In genomic region chr3:23807161-23808015, GRCh38 we compare ENCODE assay signal across 8 cellular contexts. TPM values are rescaled to one million over a fixed set of nuclear protein-coding genes. Genes with fewer than 3 reads are reported as not detected.
DNase-seq lines count a peak whose midpoint lies in the region; ATAC-seq and TF ChIP-seq lines count a peak whose summit lies in the region.

No MANE protein-coding gene starts in this region.

- CTCF ChIA-PET in CD8-positive, alpha-beta T cell (lab: Charles Lee), result no interaction called here

- peak overlapping the region; percentile 33 for H3K27ac ChIP-seq in CD8-positive, alpha-beta T cell (ENCODE audit: low read depth, low read length)
- peak overlapping the region; percentile 78; the same call in 1 of the 2 replicates for H3K27ac ChIP-seq in HUES6 (ENCODE audit: low read depth, low read length)

- peak overlapping the region; percentile 93 for H3K4me3 Mint-ChIP-seq in CD8-positive, alpha-beta T cell

- peaks cover 23% of the 10 kb centered on the region for H3K36me3 Mint-ChIP-seq in CD8-positive, alpha-beta T cell
- H3K36me3 Mint-ChIP-seq in activated naive CD4-positive, alpha-beta T cell treated with anti-CD3 and anti-CD28 coated beads, Interleukin-2, amount 50 U/mL, for 72 hours, result peaks cover 21 to 34% of the 10 kb centered on the region in 2 donors

- no peaks in the 10 kb centered on the region for H3K27me3 Mint-ChIP-seq in CD8-positive, alpha-beta T cell (ENCODE audit: low read depth)

- no peak for TF ChIP-seq CTCF in CD8-positive, alpha-beta T cell (IDR thresholded peaks at IDR 0.05)
- no peak for TF ChIP-seq CTCF in retinal pigment epithelial cell (conservative IDR thresholded peaks at IDR 0.05; ENCODE audit: low read depth, low read length)

- POLR2A ChIA-PET in CD8-positive, alpha-beta T cell (lab: Charles Lee), result interaction anchor here (1.0 to 1.4 kb wide), 3 partner anchors 19 to 109 kb away, joined by 4 to 6 read pairs (median 5); partner anchors contain the start of genes NKIRAS1 and RPL15

- no peaks in the 10 kb centered on the region for H3K27me3 ChIP-seq in CD8-positive, alpha-beta T cell (ENCODE audit: insufficient read depth, low read length)
- H3K27me3 ChIP-seq in HUES6 (ENCODE audit: control insufficient read depth, insufficient read depth, low read length), result no peaks in the 10 kb centered on the region

- ATAC-seq in CD8-positive, alpha-beta T cell, result no peak
- ATAC-seq in activated naive CD4-positive, alpha-beta T cell treated with anti-CD3 and anti-CD28 coated beads, Interleukin-2, amount 50 U/mL, for 72 hours, result no peak
- ATAC-seq in left ventricle myocardium superior, result peak; percentile 46
- ATAC-seq in GM18858 (IDR thresholded peaks at IDR 0.05; ENCODE audit: unreplicated experiment), result no peak

- no peak for DNase-seq in CD8-positive, alpha-beta T cell
- no peak for DNase-seq in activated naive CD4-positive, alpha-beta T cell treated with anti-CD3 and anti-CD28 coated beads, Interleukin-2, amount 50 U/mL, for 72 hours (ENCODE audit: low spot score in 2 of 2)
- DNase-seq in left ventricle myocardium superior (no peak), retinal pigment epithelial cell (ENCODE audit: low read depth) (no peak), posterior vena cava (ENCODE audit: low spot score) (no peak), iPS-NIHi11 (ENCODE audit: low spot score) (no peak)

- no peaks in the 10 kb centered on the region for H3K9me3 Mint-ChIP-seq in CD8-positive, alpha-beta T cell
- no peaks in the 10 kb centered on the region for H3K9me3 Mint-ChIP-seq in activated naive CD4-positive, alpha-beta T cell treated with anti-CD3 and anti-CD28 coated beads, Interleukin-2, amount 50 U/mL, for 72 hours

- H3K4me1 Mint-ChIP-seq in CD8-positive, alpha-beta T cell (ENCODE audit: low read depth), result peaks cover 60% of the 10 kb centered on the region

- H3K9ac ChIP-seq in HUES6 (ENCODE audit: low read length), result peak overlapping the region; percentile 44

- H3K36me3 ChIP-seq in CD8-positive, alpha-beta T cell (ENCODE audit: insufficient read depth, low read length), result no peaks in the 10 kb centered on the region
- peaks cover 8% of the 10 kb centered on the region; the same call in 1 of the 2 replicates for H3K36me3 ChIP-seq in HUES6 (ENCODE audit: control insufficient read depth, insufficient read depth, low read length)

- peak overlapping the region; percentile 63 for H3K4me3 ChIP-seq in CD8-positive, alpha-beta T cell (ENCODE audit: low read depth, low read length)
- peak overlapping the region; percentile 84 for H3K4me3 ChIP-seq in HUES6 (ENCODE audit: low read depth, low read length)
- peak overlapping the region; percentile 70 for H3K4me3 ChIP-seq in retinal pigment epithelial cell (ENCODE audit: low read length)

- peak overlapping the region; percentile 91 for H3K27ac Mint-ChIP-seq in CD8-positive, alpha-beta T cell
- peak overlapping the region; percentile 76 to 88 for H3K27ac Mint-ChIP-seq in activated naive CD4-positive, alpha-beta T cell treated with anti-CD3 and anti-CD28 coated beads, Interleukin-2, amount 50 U/mL, for 72 hours

- no peaks in the 10 kb centered on the region for H3K9me3 ChIP-seq in CD8-positive, alpha-beta T cell (ENCODE audit: low read length)
- H3K9me3 ChIP-seq in HUES6 (ENCODE audit: control insufficient read depth, insufficient read depth, low read depth, low read length), result no peaks in the 10 kb centered on the region

- intact Hi-C loops in CD8-positive, alpha-beta T cell (cut with DNase I, micrococcal nuclease), result loop anchor here (1.0 to 10.0 kb wide), 4 partner anchors 110 to 605 kb away; partner anchors contain the start of genes NR1D2 (in 2 of the 2), RPL15 (in 1 of the 2) and UBE2E2 (in 1 of the 2)
- intact Hi-C loops in left ventricle myocardium superior (cut with micrococcal nuclease) (no loop called here), posterior vena cava (cut with DNase I) (no loop called here)

- H3K4me1 ChIP-seq in CD8-positive, alpha-beta T cell (ENCODE audit: insufficient read depth, low read length), result peaks cover 38% of the 10 kb centered on the region
- peaks cover 45% of the 10 kb centered on the region for H3K4me1 ChIP-seq in HUES6 (ENCODE audit: control insufficient read depth, insufficient read depth, low read length)

RNA-seq across cellular contexts. Expression of gene UBE2E1, which starts 1.6 kb away (rescaled TPM):
- 10 to 100 TPM; 39.8 to 40.6 TPM for total RNA-seq in CD8-positive, alpha-beta T cell
- total RNA-seq in activated naive CD4-positive, alpha-beta T cell treated with anti-CD3 and anti-CD28 coated beads, Interleukin-2, amount 50 U/mL, for 72 hours, result 10 to 100 TPM; 29.6 to 82.2 TPM
- 66.0 TPM for total RNA-seq in left ventricle myocardium superior
- total RNA-seq in posterior vena cava, result 100 to 1,000 TPM in 1 of 2 donors, 10 to 100 TPM in 1; 88.4 to 135 TPM

Comparison
In these comparisons a context has a peak if more than half of its experiments do, and no peak if none do; other contexts are left out.
1. intact Hi-C loops: an anchor here in CD8-positive, alpha-beta T cell (1.0 to 10.0 kb wide); none called in left ventricle myocardium superior and posterior vena cava.